8 cellular contexts compared by ENCODE assay signal in the genomic region with DNA sequence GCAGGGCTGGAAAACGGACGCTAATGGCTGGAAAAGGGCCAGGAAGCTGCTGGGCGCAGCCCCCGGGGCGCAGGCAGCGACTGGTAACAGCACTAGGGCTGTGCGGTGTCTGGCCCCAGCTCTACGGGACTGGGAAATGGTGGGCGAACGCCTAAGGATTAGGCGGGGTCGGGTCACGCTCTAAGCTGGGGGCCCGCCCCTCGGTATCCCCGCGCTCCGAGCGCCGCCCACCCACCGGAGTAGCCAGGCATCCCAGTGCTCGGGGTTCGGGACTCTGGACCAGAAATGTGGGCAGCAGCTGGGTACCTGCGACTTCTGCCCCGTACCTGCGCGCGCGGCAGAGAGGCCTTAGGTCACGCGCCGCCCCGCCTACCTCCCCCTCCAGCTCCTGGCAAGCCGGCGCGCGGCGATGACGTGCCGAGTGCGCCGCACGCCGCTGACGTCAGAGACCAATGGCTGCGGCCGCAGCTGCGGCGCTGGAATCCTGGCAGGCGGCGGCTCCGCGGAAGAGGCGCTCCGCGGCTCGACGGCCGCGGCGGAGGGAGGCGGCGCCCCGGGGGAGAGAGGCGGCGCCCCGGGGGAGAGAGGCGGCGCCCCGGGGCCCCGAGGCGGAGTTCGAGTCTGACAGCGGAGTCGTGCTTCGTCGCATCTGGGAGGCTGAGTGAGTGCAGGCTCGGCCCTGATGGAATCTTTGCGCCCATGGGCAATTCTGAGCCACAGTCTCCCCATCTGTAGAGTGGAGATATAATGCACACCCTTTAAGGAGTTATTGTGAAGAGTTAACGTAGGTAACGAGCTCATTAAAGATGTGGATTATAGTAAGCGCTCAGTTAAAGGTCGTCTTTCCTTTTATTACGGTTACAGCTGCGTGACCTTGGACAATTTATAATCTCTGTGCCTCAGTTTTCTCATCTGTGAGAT.
A peak's percentile ranks its signal among the peaks of the same experiment; 100 is the strongest.
DNase-seq lines count a peak whose midpoint lies in the region; ATAC-seq and TF ChIP-seq lines count a peak whose summit lies in the region.

HPS4 (minus strand) TSS at position 345 of the 921 bp plus-strand sequence. CDS start 2,021 bp downstream, outside the sequence.
A gene with protein sequence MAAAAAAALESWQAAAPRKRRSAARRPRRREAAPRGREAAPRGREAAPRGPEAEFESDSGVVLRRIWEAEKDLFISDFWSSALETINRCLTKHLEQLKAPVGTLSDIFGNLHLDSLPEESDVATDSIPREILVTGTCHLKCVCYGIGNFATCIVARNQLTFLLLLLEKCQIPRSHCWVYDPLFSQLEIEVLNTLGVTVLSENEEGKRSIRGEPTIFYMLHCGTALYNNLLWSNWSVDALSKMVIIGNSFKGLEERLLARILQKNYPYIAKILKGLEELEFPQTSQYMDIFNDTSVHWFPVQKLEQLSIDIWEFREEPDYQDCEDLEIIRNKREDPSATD (plus strand): TSS at position 439 of the 921 bp plus-strand sequence. CDS start 14 bp downstream, at position 453.

- TF ChIP-seq CTCF in astrocyte of the cerebellum (IDR thresholded peaks at IDR 0.05; ENCODE audit: low read depth, low read length, missing control alignments): no peak
- no peak for TF ChIP-seq CTCF in retinal pigment epithelial cell (conservative IDR thresholded peaks at IDR 0.05; ENCODE audit: low read depth, low read length)

- ATAC-seq in GM18498 (IDR thresholded peaks at IDR 0.05; ENCODE audit: unreplicated experiment): peak; percentile 75
- ATAC-seq in HG02938 (IDR thresholded peaks at IDR 0.05; ENCODE audit: unreplicated experiment): peak; percentile 63

- in situ Hi-C loops in astrocyte of the cerebellum (cut with HindIII; ENCODE audit: low sequenced_read_pairs): no loop called here

- DNase-seq in NCI-H1930 (lab: John Stamatoyannopoulos, UW) (peak; percentile 73 to 90), T-helper 22 cell (ENCODE audit: low read depth) (peak; percentile 88), astrocyte of the cerebellum (ENCODE audit: low read depth) (peak; percentile 71), hippocampal formation (lab: John Stamatoyannopoulos, UW) (peak; percentile 59 to 82), retinal pigment epithelial cell (ENCODE audit: low read depth) (peak; percentile 69), cortex of kidney (lab: John Stamatoyannopoulos, UW) (no peak)

- H3K4me3 ChIP-seq in astrocyte of the cerebellum (ENCODE audit: low read depth, low read length) (peak within 1 kb of the TSS; percentile 92), retinal pigment epithelial cell (ENCODE audit: low read length) (peak within 1 kb of the TSS; percentile 85)
